In the genomic region with DNA sequence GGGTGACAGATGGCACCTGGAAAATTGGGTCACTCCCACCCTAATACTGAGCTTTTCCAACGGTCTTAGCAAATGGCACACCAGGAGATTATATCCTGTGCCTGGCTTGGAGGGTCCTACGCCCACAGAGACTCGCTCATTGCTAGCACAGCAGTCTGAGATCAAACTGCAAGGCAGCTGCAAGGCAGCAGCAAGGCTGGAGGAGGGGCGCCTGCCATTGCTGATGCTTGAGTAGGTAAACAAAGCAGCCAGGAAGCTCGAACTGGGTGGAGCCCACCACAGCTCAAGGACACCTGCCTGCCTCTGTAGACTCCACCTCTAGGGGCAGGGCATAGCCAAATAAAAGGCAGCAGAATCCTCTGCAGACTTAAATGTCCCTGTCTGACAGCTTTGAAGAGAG, we compare ENCODE assay signal across 1 cellular context.
A peak's percentile ranks its signal among the peaks of the same experiment; 100 is the strongest.
TF ChIP-seq lines count a peak whose summit lies in the region.
"Not testable (repeated sequence)": the region's sequence is repeated elsewhere in the genome, so short reads cannot be mapped to it uniquely, and the experiment has no call there.

No MANE protein-coding gene starts in this region.

TF ChIP-seq in HepG2, 621 proteins besides CTCF, POLR2A, EP300 and RAD21:
- 0 out of 2 replicates have a peak, but pooled peaks have one; percentile 14 for TF ChIP-seq FOXO1 (CRISPR knock-in tag; IDR thresholded peaks at IDR 0.05)
- TF ChIP-seq ZNF768 (CRISPR knock-in tag; IDR thresholded peaks at IDR 0.05) = peak; percentile 52
- TF ChIP-seq FOXA1 (IDR thresholded peaks at IDR 0.05) = not testable (repeated sequence)
- peak; percentile 85 for TF ChIP-seq FOXA1 (CRISPR knock-in tag; IDR thresholded peaks at IDR 0.05)
- 0 out of 2 replicates have a peak, but pooled peaks have one; percentile 14 for TF ChIP-seq PAXIP1 (CRISPR knock-in tag; conservative IDR thresholded peaks at IDR 0.05)
- TF ChIP-seq, protein P1, sequence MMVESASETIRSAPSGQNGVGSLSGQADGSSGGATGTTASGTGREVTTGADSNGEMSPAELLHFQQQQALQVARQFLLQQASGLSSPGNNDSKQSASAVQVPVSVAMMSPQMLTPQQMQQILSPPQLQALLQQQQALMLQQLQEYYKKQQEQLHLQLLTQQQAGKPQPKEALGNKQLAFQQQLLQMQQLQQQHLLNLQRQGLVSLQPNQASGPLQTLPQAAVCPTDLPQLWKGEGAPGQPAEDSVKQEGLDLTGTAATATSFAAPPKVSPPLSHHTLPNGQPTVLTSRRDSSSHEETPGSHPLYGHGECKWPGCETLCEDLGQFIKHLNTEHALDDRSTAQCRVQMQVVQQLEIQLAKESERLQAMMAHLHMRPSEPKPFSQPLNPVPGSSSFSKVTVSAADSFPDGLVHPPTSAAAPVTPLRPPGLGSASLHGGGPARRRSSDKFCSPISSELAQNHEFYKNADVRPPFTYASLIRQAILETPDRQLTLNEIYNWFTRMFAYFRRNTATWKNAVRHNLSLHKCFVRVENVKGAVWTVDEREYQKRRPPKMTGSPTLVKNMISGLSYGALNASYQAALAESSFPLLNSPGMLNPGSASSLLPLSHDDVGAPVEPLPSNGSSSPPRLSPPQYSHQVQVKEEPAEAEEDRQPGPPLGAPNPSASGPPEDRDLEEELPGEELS (CRISPR knock-in tag; IDR thresholded peaks at IDR 0.05) = peak; percentile 29; the same call in 1 of the 2 replicates
- peak; percentile 74 for TF ChIP-seq ZMYM4 (CRISPR knock-in tag; IDR thresholded peaks at IDR 0.05)
- 0 out of 2 replicates have a peak, but pooled peaks have one; percentile 26 for TF ChIP-seq FOXK1 (CRISPR knock-in tag; IDR thresholded peaks at IDR 0.05; ENCODE audit: borderline replicate concordance, low read depth)
- TF ChIP-seq, protein P2, sequence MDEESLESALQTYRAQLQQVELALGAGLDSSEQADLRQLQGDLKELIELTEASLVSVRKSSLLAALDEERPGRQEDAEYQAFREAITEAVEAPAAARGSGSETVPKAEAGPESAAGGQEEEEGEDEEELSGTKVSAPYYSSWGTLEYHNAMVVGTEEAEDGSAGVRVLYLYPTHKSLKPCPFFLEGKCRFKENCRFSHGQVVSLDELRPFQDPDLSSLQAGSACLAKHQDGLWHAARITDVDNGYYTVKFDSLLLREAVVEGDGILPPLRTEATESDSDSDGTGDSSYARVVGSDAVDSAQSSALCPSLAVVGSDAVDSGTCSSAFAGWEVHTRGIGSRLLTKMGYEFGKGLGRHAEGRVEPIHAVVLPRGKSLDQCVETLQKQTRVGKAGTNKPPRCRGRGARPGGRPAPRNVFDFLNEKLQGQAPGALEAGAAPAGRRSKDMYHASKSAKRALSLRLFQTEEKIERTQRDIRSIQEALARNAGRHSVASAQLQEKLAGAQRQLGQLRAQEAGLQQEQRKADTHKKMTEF (CRISPR knock-in tag; IDR thresholded peaks at IDR 0.05) = peak; percentile 30; the same call in 1 of the 2 replicates
- peak; percentile 66 for TF ChIP-seq FOXA3 (CRISPR knock-in tag; IDR thresholded peaks at IDR 0.05)
- TF ChIP-seq SP5 (CRISPR knock-in tag; IDR thresholded peaks at IDR 0.05; ENCODE audit: borderline replicate concordance, low read depth) = peak; percentile 63; the same call in 1 of the 2 replicates
- TF ChIP-seq, protein P3, sequence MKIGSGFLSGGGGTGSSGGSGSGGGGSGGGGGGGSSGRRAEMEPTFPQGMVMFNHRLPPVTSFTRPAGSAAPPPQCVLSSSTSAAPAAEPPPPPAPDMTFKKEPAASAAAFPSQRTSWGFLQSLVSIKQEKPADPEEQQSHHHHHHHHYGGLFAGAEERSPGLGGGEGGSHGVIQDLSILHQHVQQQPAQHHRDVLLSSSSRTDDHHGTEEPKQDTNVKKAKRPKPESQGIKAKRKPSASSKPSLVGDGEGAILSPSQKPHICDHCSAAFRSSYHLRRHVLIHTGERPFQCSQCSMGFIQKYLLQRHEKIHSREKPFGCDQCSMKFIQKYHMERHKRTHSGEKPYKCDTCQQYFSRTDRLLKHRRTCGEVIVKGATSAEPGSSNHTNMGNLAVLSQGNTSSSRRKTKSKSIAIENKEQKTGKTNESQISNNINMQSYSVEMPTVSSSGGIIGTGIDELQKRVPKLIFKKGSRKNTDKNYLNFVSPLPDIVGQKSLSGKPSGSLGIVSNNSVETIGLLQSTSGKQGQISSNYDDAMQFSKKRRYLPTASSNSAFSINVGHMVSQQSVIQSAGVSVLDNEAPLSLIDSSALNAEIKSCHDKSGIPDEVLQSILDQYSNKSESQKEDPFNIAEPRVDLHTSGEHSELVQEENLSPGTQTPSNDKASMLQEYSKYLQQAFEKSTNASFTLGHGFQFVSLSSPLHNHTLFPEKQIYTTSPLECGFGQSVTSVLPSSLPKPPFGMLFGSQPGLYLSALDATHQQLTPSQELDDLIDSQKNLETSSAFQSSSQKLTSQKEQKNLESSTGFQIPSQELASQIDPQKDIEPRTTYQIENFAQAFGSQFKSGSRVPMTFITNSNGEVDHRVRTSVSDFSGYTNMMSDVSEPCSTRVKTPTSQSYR (CRISPR knock-in tag; IDR thresholded peaks at IDR 0.05; ENCODE audit: borderline replicate concordance) = peak; percentile 67; the same call in 1 of the 2 replicates
- peak; percentile 26; the same call in 1 of the 2 replicates for TF ChIP-seq MTA1 (CRISPR knock-in tag; IDR thresholded peaks at IDR 0.05; ENCODE audit: borderline replicate concordance)
- TF ChIP-seq ARID5B (CRISPR knock-in tag; IDR thresholded peaks at IDR 0.05) = peak; percentile 53; the same call in 1 of the 2 replicates
- peak; percentile 40 for TF ChIP-seq ZNF687 (CRISPR knock-in tag; IDR thresholded peaks at IDR 0.05)
- 0 out of 2 replicates have a peak, but pooled peaks have one; percentile 12 for TF ChIP-seq GATAD2A (CRISPR knock-in tag; IDR thresholded peaks at IDR 0.05)
